In the genomic region with DNA sequence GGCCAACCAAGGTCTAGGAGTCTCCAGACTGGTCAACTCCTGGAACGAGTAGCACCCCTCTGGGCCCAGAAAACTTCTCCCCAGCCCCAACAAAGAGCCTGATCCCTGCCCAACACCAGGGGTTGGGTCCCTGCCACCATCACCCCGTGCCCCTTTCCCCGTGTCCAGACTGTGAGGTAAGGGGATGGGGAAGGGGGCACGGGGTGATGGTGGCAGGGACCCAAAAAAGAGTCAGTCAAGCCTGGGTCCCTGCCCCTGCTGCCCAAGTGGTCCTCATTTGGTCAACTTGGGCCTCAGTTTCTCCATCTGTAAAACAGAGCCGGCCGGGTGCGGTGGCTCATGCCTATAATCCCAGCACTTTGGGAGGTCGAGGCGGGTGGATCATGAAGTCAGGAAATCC, we compare ENCODE assay signal across 10 cellular contexts. TPM values are rescaled to one million over a fixed set of nuclear protein-coding genes. Genes with fewer than 3 reads are reported as not detected.
DNase-seq lines count a peak whose midpoint lies in the region; ATAC-seq, FAIRE-seq and TF ChIP-seq lines count a peak whose summit lies in the region.
"Had no signal": no experiment of that assay in that cellular context is flagged by ENCODE, and none has a peak within 500 bp of the region (broad histone marks: within the 10 kb centered on the region; RNA-seq: fewer than 3 reads in every experiment).

No MANE protein-coding gene starts in this region.

- no peak overlapping the region for H2AFZ ChIP-seq in GM12878 (ENCODE audit: control insufficient read depth, low read depth, low read length)

- no peaks in the 10 kb centered on the region for H3K9me3 ChIP-seq in GM12878 (replicated peaks; ENCODE audit: control insufficient read depth, insufficient read depth, low read length)
- H3K9me3 ChIP-seq in upper lobe of right lung = no peaks in the 10 kb centered on the region
- H3K9me3 ChIP-seq: SJSA1 had no signal

- no peaks in the 10 kb centered on the region for H3K27me3 Mint-ChIP-seq in activated naive CD4-positive, alpha-beta T cell treated with anti-CD3 and anti-CD28 coated beads, Interleukin-2, amount 50 U/mL, for 24 hours

- no peaks in the 10 kb centered on the region for H4K20me1 ChIP-seq in GM12878 (ENCODE audit: control insufficient read depth, insufficient read depth)

- no peaks in the 10 kb centered on the region for H3K9me3 Mint-ChIP-seq in activated naive CD4-positive, alpha-beta T cell treated with anti-CD3 and anti-CD28 coated beads, Interleukin-2, amount 50 U/mL, for 24 hours

- no peak overlapping the region for H4K5ac ChIP-seq in mesendoderm (ENCODE audit: low read length)

- H3K9ac ChIP-seq in GM12878 (ENCODE audit: control insufficient read depth, insufficient read depth, low read length) (no peak overlapping the region; the same call in 1 of the 2 replicates), mesendoderm (ENCODE audit: low read length) (no peak overlapping the region)

- ATAC-seq in GM12878 = no peak
- ATAC-seq in upper lobe of right lung = no peak
- no peak for ATAC-seq in GM18867 (IDR thresholded peaks at IDR 0.05; ENCODE audit: unreplicated experiment)

- no peak overlapping the region for H4K8ac ChIP-seq in mesendoderm (ENCODE audit: low read depth, low read length)

- H3K27me3 ChIP-seq in GM12878 (replicated peaks in 1 of 2; ENCODE audit: control insufficient read depth in 2 of 2, insufficient read depth in 2 of 2, low read length in 1 of 2) (no peaks in the 10 kb centered on the region), mesendoderm (ENCODE audit: insufficient read depth, low read length, poor library complexity) (no peaks in the 10 kb centered on the region), upper lobe of right lung (no peaks in the 10 kb centered on the region)
- H3K27me3 ChIP-seq: SJSA1 had no signal

- CTCF ChIA-PET in GM12878 (lab: Yijun Ruan, JAX) = interaction anchor here (1.1 to 1.5 kb wide), 2 partner anchors 9 to 45 kb away, joined by 3 read pairs; no protein-coding TSS in a partner anchor

- intact Hi-C loops in GM12878 (cut with micrococcal nuclease; ENCODE audit: unreplicated experiment) = no loop called here
- intact Hi-C loops in upper lobe of right lung (cut with DNase I) = no loop called here

- POLR2A ChIA-PET in GM12878 (lab: Charles Lee) = interaction anchor here (0.7 to 2.6 kb wide), 12 partner anchors 9 to 402 kb away, joined by 3 to 10 read pairs (median 6); a partner anchor contains a TSS

- H3K4me3 ChIP-seq in GM12878 = peak overlapping the region; percentile 96
- H3K4me3 ChIP-seq in mesendoderm (ENCODE audit: low read length) = no peak overlapping the region
- peak overlapping the region; percentile 78 for H3K4me3 ChIP-seq in upper lobe of right lung

- H3K79me2 ChIP-seq in GM12878 (ENCODE audit: control insufficient read depth, insufficient read depth, low read length) (peaks cover 69% of the 10 kb centered on the region), mesendoderm (ENCODE audit: control insufficient read depth, insufficient read depth, low read length) (peaks cover 25% of the 10 kb centered on the region)

- H3K27ac Mint-ChIP-seq in activated naive CD4-positive, alpha-beta T cell treated with anti-CD3 and anti-CD28 coated beads, Interleukin-2, amount 50 U/mL, for 24 hours = peak overlapping the region; percentile 92

- peak overlapping the region; percentile 88; the same call in 1 of the 2 replicates for H3K27ac ChIP-seq in GM12878 (ENCODE audit: control insufficient read depth, insufficient read depth)
- H3K27ac ChIP-seq in mesendoderm (ENCODE audit: low read depth, low read length) = no peak overlapping the region
- H3K27ac ChIP-seq in upper lobe of right lung = peak overlapping the region; percentile 91
- H3K27ac ChIP-seq: SJSA1 had no signal

- peaks cover 7% of the 10 kb centered on the region for H3K79me1 ChIP-seq in mesendoderm (ENCODE audit: low read length)

- BruUV-seq in GM12878 (replicated peaks; lab: Mats Ljungman, UMichigan) = no TSS peak

- RAD21 ChIA-PET in GM12878 (lab: Charles Lee; ENCODE audit: unreplicated experiment) = interaction anchor here (0.8 to 3.9 kb wide), 7 partner anchors 9 to 51 kb away, joined by 3 to 28 read pairs (median 5); no protein-coding TSS in a partner anchor

- peak overlapping the region; percentile 99 for H3K4me2 ChIP-seq in GM12878 (ENCODE audit: control insufficient read depth, insufficient read depth)
- no peak overlapping the region for H3K4me2 ChIP-seq in mesendoderm (ENCODE audit: low read length)

- H2AK5ac ChIP-seq in mesendoderm (ENCODE audit: low read length) = no peak overlapping the region

- in situ Hi-C loops in GM12878 (cut with MboI) = no loop called here

- TF ChIP-seq CTCF in GM12878 (IDR thresholded peaks at IDR 0.05 in 2 of 3, conservative IDR thresholded peaks at IDR 0.05 in 1 of 3; ENCODE audit: control insufficient read depth in 2 of 3, extremely low read depth in 1 of 3, insufficient read depth in 1 of 3, low read depth in 3 of 3, low read length in 3 of 3) (no peak), upper lobe of right lung (IDR thresholded peaks at IDR 0.05) (no peak)

- no peak overlapping the region for H2BK120ac ChIP-seq in mesendoderm (ENCODE audit: low read depth, low read length)

- no peak overlapping the region for H3K18ac ChIP-seq in mesendoderm (ENCODE audit: low read length)

- no peak overlapping the region for H2BK5ac ChIP-seq in mesendoderm (ENCODE audit: low read length)

- peaks cover 64% of the 10 kb centered on the region for H3K4me1 Mint-ChIP-seq in activated naive CD4-positive, alpha-beta T cell treated with anti-CD3 and anti-CD28 coated beads, Interleukin-2, amount 50 U/mL, for 24 hours

- no peaks in the 10 kb centered on the region for H3K36me3 ChIP-seq in GM12878 (ENCODE audit: control insufficient read depth in 2 of 2, insufficient read depth in 2 of 2, low read length in 1 of 2)
- H3K36me3 ChIP-seq in mesendoderm (ENCODE audit: control insufficient read depth, insufficient read depth, low read length) = no peaks in the 10 kb centered on the region
- H3K36me3 ChIP-seq in upper lobe of right lung = no peaks in the 10 kb centered on the region

- TF ChIP-seq POLR2A in GM12878 (IDR thresholded peaks at IDR 0.05; ENCODE audit: low read depth, low read length) = no peak

- DNase-seq in activated naive CD4-positive, alpha-beta T cell treated with Interleukin-2 at 50 U/mL for 16 hours = no peak
- DNase-seq in GM12878 (ENCODE audit: low read depth, low spot score) (no peak), mesendoderm (no peak), upper lobe of right lung (peak; percentile 60), NCI-H1417 (lab: John Stamatoyannopoulos, UW) (no peak), GM03348 (ENCODE audit: low spot score) (no peak)
- DNase-seq: NCI-H187 had no signal

- H2BK15ac ChIP-seq in mesendoderm (replicated peaks; ENCODE audit: low read depth) = no peak overlapping the region

- no peak for TF ChIP-seq RAD21 in GM12878 (IDR thresholded peaks at IDR 0.05; ENCODE audit: insufficient read depth, low read depth, low read length)

- TF ChIP-seq EP300 in GM12878 (IDR thresholded peaks at IDR 0.05; ENCODE audit: borderline replicate concordance in 1 of 2, control insufficient read depth in 1 of 2, low read depth in 2 of 2, low read length in 2 of 2) = no peak

- no peak overlapping the region for H3K4ac ChIP-seq in mesendoderm (ENCODE audit: low read depth, low read length)

- peak overlapping the region; percentile 65 for H3K4me3 Mint-ChIP-seq in activated naive CD4-positive, alpha-beta T cell treated with anti-CD3 and anti-CD28 coated beads, Interleukin-2, amount 50 U/mL, for 24 hours

- peaks cover 1% of the 10 kb centered on the region for H3K36me3 Mint-ChIP-seq in activated naive CD4-positive, alpha-beta T cell treated with anti-CD3 and anti-CD28 coated beads, Interleukin-2, amount 50 U/mL, for 24 hours

- WGBS in GM12878 (ENCODE audit: insufficient coverage, insufficient replicate concordance, low lambda C conversion rate, missing lambda C conversion rate) = 72% methylated on average over 9 of the region's 9 CpGs
- no CpG with 5 or more reads among the region's 9 CpGs for WGBS in mesendoderm (ENCODE audit: extremely low coverage, insufficient coverage, low lambda C conversion rate)

- peak overlapping the region; percentile 12 for H3K56ac ChIP-seq in mesendoderm (ENCODE audit: low read length)

- H3K23ac ChIP-seq in mesendoderm (ENCODE audit: low read length) = no peak overlapping the region

- H3K4me1 ChIP-seq in GM12878 (ENCODE audit: control insufficient read depth, insufficient read depth, low read length) = peaks cover 29% of the 10 kb centered on the region
- peaks cover 4% of the 10 kb centered on the region for H3K4me1 ChIP-seq in mesendoderm (ENCODE audit: control insufficient read depth, low read depth, low read length)
- peaks cover 54% of the 10 kb centered on the region for H3K4me1 ChIP-seq in upper lobe of right lung

- FAIRE-seq in GM12878 (lab: Jason Lieb, UNC) = no peak

- SMC1A ChIA-PET in GM12878 (lab: Charles Lee; ENCODE audit: uncharacterized antibody, unreplicated experiment) = interaction anchor here (0.6 to 9.6 kb wide), 9 partner anchors 9 to 647 kb away, joined by 3 to 126 read pairs (median 4); no protein-coding TSS in a partner anchor

RNA-seq across cellular contexts. Expression of a gene that starts 1.1 kb away (rescaled TPM):
- 152 and 168 TPM in 2 replicates for total RNA-seq in GM12878 (2013; cell fraction: nucleolus; rRNA removed)
- total RNA-seq in GM12878 (2014; rRNA removed) = 47.2 and 52.0 TPM in 2 replicates
- 19.7 and 21.8 TPM in 2 replicates for total RNA-seq in GM12878 (2014; rRNA removed; fragmentation: Illumina TruSeq; extraction: Trizol)
- 106 and 127 TPM in 2 replicates for total RNA-seq in GM12878 (2021)
- 27.1 TPM for polyA plus RNA-seq in GM12878 (2011; ENCODE audit: low read depth)
- 17.1 and 29.0 TPM in 2 replicates for polyA plus RNA-seq in GM12878 (2011; rRNA removed)
- polyA plus RNA-seq in GM12878 (2011; cell fraction: cytosol; rRNA removed) = 39.5 and 52.6 TPM in 2 replicates
- polyA plus RNA-seq in GM12878 (2011; cell fraction: nucleus; rRNA removed) = 940 and 1,024 TPM in 2 replicates
- polyA plus RNA-seq in GM12878 (2012) = 62.9 and 78.4 TPM in 2 replicates
- 16.4 and 41.4 TPM in 2 replicates for polyA plus RNA-seq in GM12878 (2014; fragmentation: Illumina TruSeq; extraction: Trizol)
- polyA plus RNA-seq in GM12878 (2014; fragmentation: Nextera tagmentation; extraction: Ambion mirVana) = under 1 TPM; 0.07 to 0.18 TPM
- 96.3 and 110 TPM in 2 replicates for polyA plus RNA-seq in GM12878 (2014; rRNA removed)
- 10 to 100 TPM; 22.5 to 29.7 TPM for polyA plus RNA-seq in GM12878 (2016; fragmentation: Nextera tagmentation; extraction: Ambion mirVana)
- polyA minus RNA-seq in GM12878 (2011; rRNA and poly(A)+ RNA removed) = 21.7 and 46.1 TPM in 2 replicates
- 21.8 and 25.3 TPM in 2 replicates for polyA minus RNA-seq in GM12878 (2011; cell fraction: cytosol; rRNA and poly(A)+ RNA removed)
- polyA minus RNA-seq in GM12878 (2011; cell fraction: nucleus; rRNA and poly(A)+ RNA removed) = 95.1 and 139 TPM in 2 replicates
- 11.0 TPM for polyA plus RNA-seq in mesendoderm (2013, experiment 1 of 2)
- 11.0 TPM for polyA plus RNA-seq in mesendoderm (2013, experiment 2 of 2)
- total RNA-seq in upper lobe of right lung = 116 TPM

RNA-seq across cellular contexts. Expression of a gene that starts 1.8 kb away (rescaled TPM):
- total RNA-seq in GM12878 (2013; cell fraction: nucleolus; rRNA removed) = 111 and 121 TPM in 2 replicates
- total RNA-seq in GM12878 (2014; rRNA removed) (46.9 and 53.0 TPM in 2 replicates), GM12878 (2014; rRNA removed; fragmentation: Illumina TruSeq; extraction: Trizol) (67.3 and 72.4 TPM in 2 replicates), GM12878 (2021) (65.8 and 65.9 TPM in 2 replicates), upper lobe of right lung (42.1 TPM)
- 29.4 TPM for polyA plus RNA-seq in GM12878 (2011; ENCODE audit: low read depth)
- polyA plus RNA-seq in GM12878 (2011; rRNA removed) (31.2 and 45.6 TPM in 2 replicates), GM12878 (2014; fragmentation: Illumina TruSeq; extraction: Trizol) (11.2 and 63.3 TPM in 2 replicates), GM12878 (2014; fragmentation: Nextera tagmentation; extraction: Ambion mirVana) (10 to 100 TPM in 1 of 2 experiments, 1 to 10 TPM in 1; 9.2 to 22.5 TPM), GM12878 (2014; rRNA removed) (59.3 and 67.6 TPM in 2 replicates), GM12878 (2016; fragmentation: Nextera tagmentation; extraction: Ambion mirVana) (10 to 100 TPM; 83.1 to 91.4 TPM)
- 52.2 and 68.0 TPM in 2 replicates for polyA plus RNA-seq in GM12878 (2011; cell fraction: cytosol; rRNA removed)
- polyA plus RNA-seq in GM12878 (2011; cell fraction: nucleus; rRNA removed) = 63.4 and 85.5 TPM in 2 replicates
- polyA plus RNA-seq in GM12878 (2012) = 47.7 and 72.7 TPM in 2 replicates
- polyA minus RNA-seq in GM12878 (2011; rRNA and poly(A)+ RNA removed) = 69.5 and 77.8 TPM in 2 replicates
- 15.6 and 18.2 TPM in 2 replicates for polyA minus RNA-seq in GM12878 (2011; cell fraction: cytosol; rRNA and poly(A)+ RNA removed)
- 64.3 and 144 TPM in 2 replicates for polyA minus RNA-seq in GM12878 (2011; cell fraction: nucleus; rRNA and poly(A)+ RNA removed)
- polyA plus RNA-seq in mesendoderm (2013, experiment 1 of 2) = 49.1 TPM
- polyA plus RNA-seq in mesendoderm (2013, experiment 2 of 2) = 48.9 TPM
